Comparison of ENCODE assay signal across 1 cellular context in genomic region chr1:2311184-2312032, GRCh38.
TF ChIP-seq lines count a peak whose summit lies in the region.

No MANE protein-coding gene starts in this region.

TF ChIP-seq in HepG2, 621 proteins besides CTCF, POLR2A, EP300 and RAD21 (continued from another document and continues in another):
- TF ChIP-seq, protein P1, sequence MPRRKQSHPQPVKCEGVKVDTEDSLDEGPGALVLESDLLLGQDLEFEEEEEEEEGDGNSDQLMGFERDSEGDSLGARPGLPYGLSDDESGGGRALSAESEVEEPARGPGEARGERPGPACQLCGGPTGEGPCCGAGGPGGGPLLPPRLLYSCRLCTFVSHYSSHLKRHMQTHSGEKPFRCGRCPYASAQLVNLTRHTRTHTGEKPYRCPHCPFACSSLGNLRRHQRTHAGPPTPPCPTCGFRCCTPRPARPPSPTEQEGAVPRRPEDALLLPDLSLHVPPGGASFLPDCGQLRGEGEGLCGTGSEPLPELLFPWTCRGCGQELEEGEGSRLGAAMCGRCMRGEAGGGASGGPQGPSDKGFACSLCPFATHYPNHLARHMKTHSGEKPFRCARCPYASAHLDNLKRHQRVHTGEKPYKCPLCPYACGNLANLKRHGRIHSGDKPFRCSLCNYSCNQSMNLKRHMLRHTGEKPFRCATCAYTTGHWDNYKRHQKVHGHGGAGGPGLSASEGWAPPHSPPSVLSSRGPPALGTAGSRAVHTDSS (CRISPR knock-in tag; conservative IDR thresholded peaks at IDR 0.05) = 0 out of 2 replicates have a peak, but pooled peaks have one; percentile 91
- no peak for TF ChIP-seq ZNF776 (CRISPR knock-in tag; IDR thresholded peaks at IDR 0.05)
- peak; percentile 34; the same call in 1 of the 2 replicates for TF ChIP-seq ZBTB25 (CRISPR knock-in tag; IDR thresholded peaks at IDR 0.05)
- no peak for TF ChIP-seq CBX5 (CRISPR knock-in tag; IDR thresholded peaks at IDR 0.05; ENCODE audit: borderline replicate concordance)
- peak; percentile 47; the same call in 1 of the 2 replicates for TF ChIP-seq HNRNPL (IDR thresholded peaks at IDR 0.05; ENCODE audit: low read depth, low read length)
- TF ChIP-seq ZMYM4 (CRISPR knock-in tag; IDR thresholded peaks at IDR 0.05) = 0 out of 2 replicates have a peak, but pooled peaks have one; percentile 30
- peak; percentile 71; the same call in 1 of the 2 replicates for TF ChIP-seq CENPT (CRISPR knock-in tag; IDR thresholded peaks at IDR 0.05; ENCODE audit: low read depth)
- 0 out of 2 replicates have a peak, but pooled peaks have one; percentile 30 for TF ChIP-seq PCBP1 (IDR thresholded peaks at IDR 0.05; ENCODE audit: borderline replicate concordance, low read depth, low read length)
- no peak for TF ChIP-seq SOX13 (IDR thresholded peaks at IDR 0.05)
- TF ChIP-seq SOX13 (CRISPR knock-in tag; conservative IDR thresholded peaks at IDR 0.05 in 1 of 2, IDR thresholded peaks at IDR 0.05 in 1 of 2) = 0 out of 4 replicates have a peak, but pooled peaks of 1 of the 2 experiments have one; percentile 26
- 0 out of 2 replicates have a peak, but pooled peaks have one; percentile 19 for TF ChIP-seq ZNF33B (CRISPR knock-in tag; IDR thresholded peaks at IDR 0.05)
- peak; percentile 77; the same call in 1 of the 2 replicates for TF ChIP-seq MYC (CRISPR knock-in tag; IDR thresholded peaks at IDR 0.05; ENCODE audit: borderline replicate concordance)
- TF ChIP-seq ZNF263 (CRISPR knock-in tag; IDR thresholded peaks at IDR 0.05) = peak; percentile 60; the same call in 1 of the 2 replicates
- TF ChIP-seq CREBL2 (CRISPR knock-in tag; IDR thresholded peaks at IDR 0.05; ENCODE audit: borderline replicate concordance) = 0 out of 2 replicates have a peak, but pooled peaks have one; percentile 31
- peak; percentile 80 for TF ChIP-seq IKZF4 (CRISPR knock-in tag; IDR thresholded peaks at IDR 0.05; ENCODE audit: borderline replicate concordance, low read depth, not compliant biosample characterization)
- no peak for TF ChIP-seq ZFP36L1 (CRISPR knock-in tag; IDR thresholded peaks at IDR 0.05)
- no peak for TF ChIP-seq TEAD2 (CRISPR knock-in tag; IDR thresholded peaks at IDR 0.05)
- no peak for TF ChIP-seq ZMAT3 (CRISPR knock-in tag; conservative IDR thresholded peaks at IDR 0.05)
- peak; percentile 87; the same call in 1 of the 2 replicates for TF ChIP-seq AKAP8 (CRISPR knock-in tag; IDR thresholded peaks at IDR 0.05)
- TF ChIP-seq MTA3 (CRISPR knock-in tag; IDR thresholded peaks at IDR 0.05) = no peak
- peak; percentile 72 for TF ChIP-seq ZNF883 (CRISPR knock-in tag; IDR thresholded peaks at IDR 0.05; ENCODE audit: not compliant biosample characterization)
- TF ChIP-seq ZSCAN25 (CRISPR knock-in tag; IDR thresholded peaks at IDR 0.05) = peak; percentile 92; the same call in 1 of the 2 replicates
- peak; percentile 42 for TF ChIP-seq HDAC2 (CRISPR knock-in tag; IDR thresholded peaks at IDR 0.05)
- TF ChIP-seq KLF12 (CRISPR knock-in tag; IDR thresholded peaks at IDR 0.05; ENCODE audit: borderline replicate concordance) = peak; percentile 96
- no peak for TF ChIP-seq MATR3 (CRISPR knock-in tag; IDR thresholded peaks at IDR 0.05)
- no peak for TF ChIP-seq ZNF619 (CRISPR knock-in tag; IDR thresholded peaks at IDR 0.05)
- TF ChIP-seq ZBTB38 (CRISPR knock-in tag; IDR thresholded peaks at IDR 0.05) = peak; percentile 45; the same call in 1 of the 2 replicates
- TF ChIP-seq ZNF687 (CRISPR knock-in tag; IDR thresholded peaks at IDR 0.05) = peak; percentile 88
- TF ChIP-seq ZNF354B (CRISPR knock-in tag; IDR thresholded peaks at IDR 0.05) = no peak
- TF ChIP-seq ZNF562 (CRISPR knock-in tag; IDR thresholded peaks at IDR 0.05; ENCODE audit: borderline replicate concordance) = no peak
- TF ChIP-seq SALL2 (CRISPR knock-in tag; IDR thresholded peaks at IDR 0.05) = 0 out of 2 replicates have a peak, but pooled peaks have one; percentile 46
- TF ChIP-seq YY1 (IDR thresholded peaks at IDR 0.05; ENCODE audit: insufficient read depth, insufficient replicate concordance, low read depth, low read length) = peak; percentile 21
- peak; percentile 37; the same call in 1 of the 2 replicates for TF ChIP-seq TARDBP (CRISPR knock-in tag; IDR thresholded peaks at IDR 0.05)
- no peak for TF ChIP-seq TBX2 (CRISPR knock-in tag; IDR thresholded peaks at IDR 0.05; ENCODE audit: borderline replicate concordance)
- TF ChIP-seq SIN3A (IDR thresholded peaks at IDR 0.05; ENCODE audit: borderline replicate concordance, low read depth, low read length) = peak; percentile 61; the same call in 1 of the 2 replicates
- no peak for TF ChIP-seq FOXC1 (CRISPR knock-in tag; IDR thresholded peaks at IDR 0.05; ENCODE audit: borderline replicate concordance)
- TF ChIP-seq ZNF629 (CRISPR knock-in tag; conservative IDR thresholded peaks at IDR 0.05) = 0 out of 2 replicates have a peak, but pooled peaks have one; percentile 16
- peak; percentile 56 for TF ChIP-seq HDAC1 (CRISPR knock-in tag; IDR thresholded peaks at IDR 0.05)
- no peak for TF ChIP-seq ZNF383 (CRISPR knock-in tag; IDR thresholded peaks at IDR 0.05; ENCODE audit: borderline replicate concordance)
- TF ChIP-seq STAG1 (CRISPR knock-in tag; IDR thresholded peaks at IDR 0.05) = peak; percentile 47
- 0 out of 2 replicates have a peak, but pooled peaks have one; percentile 24 for TF ChIP-seq PHF21A (CRISPR knock-in tag; IDR thresholded peaks at IDR 0.05)
- peak; percentile 51; the same call in 1 of the 2 replicates for TF ChIP-seq ZNF766 (CRISPR knock-in tag; IDR thresholded peaks at IDR 0.05; ENCODE audit: borderline replicate concordance)
- peak; percentile 46; the same call in 1 of the 2 replicates for TF ChIP-seq ZNF281 (CRISPR knock-in tag; IDR thresholded peaks at IDR 0.05; ENCODE audit: borderline replicate concordance)
- peak; percentile 1 for TF ChIP-seq RBM22 (optimal IDR thresholded peaks at IDR 0.05; ENCODE audit: low read length)
- TF ChIP-seq ZSCAN21 (CRISPR knock-in tag; IDR thresholded peaks at IDR 0.05; ENCODE audit: borderline replicate concordance) = no peak; the same call in none of the 2 replicates
- TF ChIP-seq, protein P2, sequence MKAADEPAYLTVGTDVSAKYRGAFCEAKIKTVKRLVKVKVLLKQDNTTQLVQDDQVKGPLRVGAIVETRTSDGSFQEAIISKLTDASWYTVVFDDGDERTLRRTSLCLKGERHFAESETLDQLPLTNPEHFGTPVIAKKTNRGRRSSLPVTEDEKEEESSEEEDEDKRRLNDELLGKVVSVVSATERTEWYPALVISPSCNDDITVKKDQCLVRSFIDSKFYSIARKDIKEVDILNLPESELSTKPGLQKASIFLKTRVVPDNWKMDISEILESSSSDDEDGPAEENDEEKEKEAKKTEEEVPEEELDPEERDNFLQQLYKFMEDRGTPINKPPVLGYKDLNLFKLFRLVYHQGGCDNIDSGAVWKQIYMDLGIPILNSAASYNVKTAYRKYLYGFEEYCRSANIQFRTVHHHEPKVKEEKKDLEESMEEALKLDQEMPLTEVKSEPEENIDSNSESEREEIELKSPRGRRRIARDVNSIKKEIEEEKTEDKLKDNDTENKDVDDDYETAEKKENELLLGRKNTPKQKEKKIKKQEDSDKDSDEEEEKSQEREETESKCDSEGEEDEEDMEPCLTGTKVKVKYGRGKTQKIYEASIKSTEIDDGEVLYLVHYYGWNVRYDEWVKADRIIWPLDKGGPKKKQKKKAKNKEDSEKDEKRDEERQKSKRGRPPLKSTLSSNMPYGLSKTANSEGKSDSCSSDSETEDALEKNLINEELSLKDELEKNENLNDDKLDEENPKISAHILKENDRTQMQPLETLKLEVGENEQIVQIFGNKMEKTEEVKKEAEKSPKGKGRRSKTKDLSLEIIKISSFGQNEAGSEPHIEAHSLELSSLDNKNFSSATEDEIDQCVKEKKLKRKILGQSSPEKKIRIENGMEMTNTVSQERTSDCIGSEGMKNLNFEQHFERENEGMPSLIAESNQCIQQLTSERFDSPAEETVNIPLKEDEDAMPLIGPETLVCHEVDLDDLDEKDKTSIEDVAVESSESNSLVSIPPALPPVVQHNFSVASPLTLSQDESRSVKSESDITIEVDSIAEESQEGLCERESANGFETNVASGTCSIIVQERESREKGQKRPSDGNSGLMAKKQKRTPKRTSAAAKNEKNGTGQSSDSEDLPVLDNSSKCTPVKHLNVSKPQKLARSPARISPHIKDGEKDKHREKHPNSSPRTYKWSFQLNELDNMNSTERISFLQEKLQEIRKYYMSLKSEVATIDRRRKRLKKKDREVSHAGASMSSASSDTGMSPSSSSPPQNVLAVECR (CRISPR knock-in tag; IDR thresholded peaks at IDR 0.05; ENCODE audit: borderline replicate concordance) = peak; percentile 53; the same call in 1 of the 2 replicates
- no peak for TF ChIP-seq KAT8 (CRISPR knock-in tag; IDR thresholded peaks at IDR 0.05)
- TF ChIP-seq ZNF547 (CRISPR knock-in tag; IDR thresholded peaks at IDR 0.05) = peak; percentile 42; the same call in 1 of the 2 replicates
- peak; percentile 36; the same call in 1 of the 2 replicates for TF ChIP-seq FOXK1 (CRISPR knock-in tag; IDR thresholded peaks at IDR 0.05; ENCODE audit: borderline replicate concordance, low read depth)
- TF ChIP-seq GLI4 (CRISPR knock-in tag; IDR thresholded peaks at IDR 0.05; ENCODE audit: borderline replicate concordance) = 0 out of 2 replicates have a peak, but pooled peaks have one; percentile 29
- peak; percentile 48; the same call in 1 of the 2 replicates for TF ChIP-seq AHR (CRISPR knock-in tag; IDR thresholded peaks at IDR 0.05)
- no peak for TF ChIP-seq ZNF124 (CRISPR knock-in tag; IDR thresholded peaks at IDR 0.05)
- 0 out of 2 replicates have a peak, but pooled peaks have one; percentile 23 for TF ChIP-seq MAZ (IDR thresholded peaks at IDR 0.05; ENCODE audit: borderline replicate concordance, low read depth, low read length)
- no peak for TF ChIP-seq MAZ (CRISPR knock-in tag; IDR thresholded peaks at IDR 0.05; ENCODE audit: low read depth)
- peak; percentile 26; the same call in 1 of the 2 replicates for TF ChIP-seq TFAP4 (IDR thresholded peaks at IDR 0.05; ENCODE audit: borderline replicate concordance, low read depth)
- TF ChIP-seq ZFX (CRISPR knock-in tag; IDR thresholded peaks at IDR 0.05; ENCODE audit: low read depth) = peak; percentile 55
- no peak for TF ChIP-seq ZNF282 (IDR thresholded peaks at IDR 0.05; ENCODE audit: partially characterized antibody)
